In the genomic region with DNA sequence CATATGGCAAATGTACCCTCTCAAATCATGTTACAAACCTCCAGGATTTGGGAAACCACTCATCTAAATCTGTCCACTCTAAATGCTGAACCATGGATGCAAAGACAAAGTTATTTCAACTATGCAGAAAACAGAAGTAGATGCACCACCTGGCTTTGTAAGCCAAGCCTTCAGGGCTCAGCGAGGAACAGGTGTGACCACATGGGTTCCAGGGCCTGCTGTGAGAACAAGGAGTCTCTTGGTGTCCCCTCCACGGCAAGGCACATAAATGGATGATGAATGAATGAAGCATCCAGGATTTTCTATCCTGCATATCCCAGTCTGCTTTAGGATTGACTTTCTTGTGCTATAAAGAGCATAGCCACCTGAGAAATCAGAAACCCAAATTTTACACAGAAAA, we compare ENCODE assay signal across 21 cellular contexts.
DNase-seq lines count a peak whose midpoint lies in the region; ATAC-seq and TF ChIP-seq lines count a peak whose summit lies in the region.
"Had no signal": no experiment of that assay in that cellular context is flagged by ENCODE, and none has a peak within 500 bp of the region (broad histone marks: within the 10 kb centered on the region; RNA-seq: fewer than 3 reads in every experiment).

No MANE protein-coding gene starts in this region.

- peaks cover 3% of the 10 kb centered on the region; the same call in 1 of the 2 replicates for H3K9me3 ChIP-seq in SJCRH30 (replicated peaks)
- H3K9me3 ChIP-seq: BE2C had no signal

- H3K27me3 ChIP-seq in SJCRH30, result no peaks in the 10 kb centered on the region
- H3K27me3 ChIP-seq: BE2C, BLaER1 had no signal

- no peak for ATAC-seq in omental fat pad (ENCODE audit: low FRiP score)

- DNase-seq in SJCRH30, result peak; percentile 75 to 76
- peak; percentile 18 for DNase-seq in myocyte (ENCODE audit: low read depth)
- DNase-seq in omental fat pad (ENCODE audit: low spot score), result no peak
- DNase-seq in NCI-H524 treated with DMSO at 0.1 percent for 48 hours (lab: John Stamatoyannopoulos, UW), result no peak
- DNase-seq in NCI-H2029 treated with DMSO at 0.1 percent for 48 hours (lab: John Stamatoyannopoulos, UW), result no peak
- DNase-seq: 8988T; ACHN; BE2C; C1 segment of cervical spinal cord; CD4-positive, alpha-beta memory T cell; CD4-positive, CD25-positive, alpha-beta regulatory T cell; CD8-positive, alpha-beta memory T cell; COR-L47; DMS 273 treated with DMSO at 0.1 percent for 48 hours; DMS153; DMS53; DMS79; DND-41; EL; GF-D8 had no signal

- H3K4me1 ChIP-seq in SJCRH30, result peaks cover 12% of the 10 kb centered on the region
- H3K4me1 ChIP-seq: BE2C had no signal

- H3K27ac ChIP-seq in SJCRH30, result peak overlapping the region; percentile 52
- H3K27ac ChIP-seq: BLaER1 had no signal

- no peak overlapping the region for H3K4me3 ChIP-seq in SJCRH30
- H3K4me3 ChIP-seq: BLaER1 had no signal

- TF ChIP-seq CTCF in omental fat pad (IDR thresholded peaks at IDR 0.05), result no peak

- no peaks in the 10 kb centered on the region for H3K36me3 ChIP-seq in SJCRH30
- H3K36me3 ChIP-seq: BE2C had no signal

Comparison
In these comparisons a context has a peak if more than half of its experiments do, and no peak if none do; other contexts are left out.
1. DNase-seq: peak in SJCRH30 (2 of 2) and myocyte (single experiment); none in omental fat pad (single experiment), NCI-H524 treated with DMSO at 0.1 percent for 48 hours (single experiment) and NCI-H2029 treated with DMSO at 0.1 percent for 48 hours (single experiment).